6 cellular contexts compared by ENCODE assay signal in genomic region chr17:50114849-50115357, GRCh38.
DNase-seq lines count a peak whose midpoint lies in the region; ATAC-seq and TF ChIP-seq lines count a peak whose summit lies in the region.

No MANE protein-coding gene starts in this region.

- no peak overlapping the region for H3K4me3 ChIP-seq in WI38 (ENCODE audit: low read depth, low read length)

- TF ChIP-seq CTCF in WI38 (IDR thresholded peaks at IDR 0.05; ENCODE audit: low read depth, low read length), result peak; percentile 60

- ATAC-seq in HG03442 (IDR thresholded peaks at IDR 0.05; ENCODE audit: unreplicated experiment), result no peak

- peak; percentile 89 for DNase-seq in DMS 273 (lab: John Stamatoyannopoulos, UW; ENCODE audit: unreplicated experiment)
- DNase-seq in Kasumi-1 (lab: John Stamatoyannopoulos, UW), result peak; percentile 95 to 98
- peak; percentile 67 for DNase-seq in kidney tubule cell (ENCODE audit: low spot score)
- DNase-seq in activated CD4-positive, CD25-positive, alpha-beta regulatory T cell (lab: John Stamatoyannopoulos, UW), result no peak

Comparison
In these comparisons a context has a peak if more than half of its experiments do, and no peak if none do; other contexts are left out.
1. DNase-seq: peak in DMS 273 (single experiment), Kasumi-1 (2 of 2) and kidney tubule cell (single experiment); none in activated CD4-positive, CD25-positive, alpha-beta regulatory T cell (0 of 4).